Comparison of ENCODE assay signal across 9 cellular contexts in the genomic region with DNA sequence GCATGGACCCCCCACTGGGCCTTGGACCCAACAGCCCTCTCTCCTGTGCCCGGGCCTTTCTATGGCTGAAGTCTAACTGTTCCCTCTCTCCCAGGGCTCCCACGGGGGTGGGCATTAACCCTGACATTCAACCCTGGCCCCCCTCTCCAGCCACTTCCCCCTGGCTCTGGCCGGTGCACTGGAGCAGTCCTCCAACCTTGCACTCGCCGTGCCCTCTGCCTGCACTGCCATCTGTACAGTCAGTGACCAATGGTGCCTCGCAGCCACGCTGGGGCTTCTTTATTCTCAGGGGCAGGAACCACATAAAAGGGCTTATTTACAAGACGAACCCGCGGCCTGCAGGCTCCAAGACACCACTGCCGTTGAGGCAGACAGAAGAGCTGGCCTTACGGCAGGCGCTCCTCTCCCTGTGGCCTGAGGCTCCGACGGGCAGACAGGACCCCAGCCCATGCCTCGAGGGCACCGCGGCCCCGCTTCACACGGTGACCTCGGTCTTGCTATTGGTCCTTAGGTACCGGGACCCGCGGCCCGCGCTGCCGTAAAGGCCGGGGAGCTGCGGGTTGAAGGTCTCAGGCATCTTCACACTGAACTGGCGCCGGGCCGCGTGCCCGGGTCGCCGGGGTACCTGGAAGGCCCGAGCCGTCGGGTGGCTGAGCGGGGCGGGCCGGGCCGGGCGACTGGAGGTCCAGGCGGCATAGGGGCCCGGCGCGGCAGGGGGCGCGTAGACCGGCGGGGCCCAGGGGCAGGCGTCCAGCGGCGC. TPM values are rescaled to one million over a fixed set of nuclear protein-coding genes. Genes with fewer than 3 reads are reported as not detected.
A peak's percentile ranks its signal among the peaks of the same experiment; 100 is the strongest.
DNase-seq lines count a peak whose midpoint lies in the region; ATAC-seq and TF ChIP-seq lines count a peak whose summit lies in the region.
"Had no signal": no experiment of that assay in that cellular context is flagged by ENCODE, and none has a peak within 500 bp of the region (broad histone marks: within the 10 kb centered on the region; RNA-seq: fewer than 3 reads in every experiment).

No MANE protein-coding gene starts in this region.

- peaks cover 2% of the 10 kb centered on the region for H3K36me3 Mint-ChIP-seq in activated CD8-positive, alpha-beta T cell treated with anti-CD3 and anti-CD28 coated beads for 36 hours (ENCODE audit: low read depth)

- H3K9ac ChIP-seq in smooth muscle cell (ENCODE audit: low read depth): no peak overlapping the region

- peaks cover 33% of the 10 kb centered on the region for H3K4me1 Mint-ChIP-seq in activated CD8-positive, alpha-beta T cell treated with anti-CD3 and anti-CD28 coated beads for 36 hours (ENCODE audit: low read depth)

- H3K27ac ChIP-seq in smooth muscle cell (ENCODE audit: low read depth): no peak overlapping the region

- no peaks in the 10 kb centered on the region for H3F3A ChIP-seq in smooth muscle cell (ENCODE audit: low read depth)

- TF ChIP-seq CTCF in activated CD8-positive, alpha-beta T cell treated with anti-CD3 and anti-CD28 coated beads for 36 hours (IDR thresholded peaks at IDR 0.05): no peak
- no peak for TF ChIP-seq CTCF in smooth muscle cell (IDR thresholded peaks at IDR 0.05; ENCODE audit: borderline replicate concordance, insufficient read depth, poor library complexity, severe bottlenecking)

- H3K4me3 ChIP-seq in H7 (ENCODE audit: insufficient read depth, low read depth, low read length) (peak overlapping the region; percentile 32), smooth muscle cell (peak overlapping the region; percentile 38)

- intact Hi-C loops in activated CD8-positive, alpha-beta T cell treated with anti-CD3 and anti-CD28 coated beads for 36 hours (cut with micrococcal nuclease): no loop called here

- no peaks in the 10 kb centered on the region for H3K9me3 Mint-ChIP-seq in activated CD8-positive, alpha-beta T cell treated with anti-CD3 and anti-CD28 coated beads for 36 hours

- H4K20me1 ChIP-seq in smooth muscle cell (ENCODE audit: low read depth): peaks cover 55% of the 10 kb centered on the region

- H3K4me3 Mint-ChIP-seq in activated CD8-positive, alpha-beta T cell treated with anti-CD3 and anti-CD28 coated beads for 36 hours: peak overlapping the region; percentile 14

- no peak overlapping the region for H2AFZ ChIP-seq in smooth muscle cell (ENCODE audit: low read depth)

- H3K4me2 ChIP-seq in smooth muscle cell: peak overlapping the region; percentile 89

- WGBS in smooth muscle cell (ENCODE audit: low lambda C conversion rate): 32% methylated on average over 26 of the region's 55 CpGs

- DNase-seq in H7: peak; percentile 88
- DNase-seq in activated CD8-positive, alpha-beta T cell treated with anti-CD3 and anti-CD28 coated beads for 36 hours: no peak
- peak; percentile 43 for DNase-seq in iPS-NIHi7 (ENCODE audit: extremely low spot score)
- DNase-seq in smooth muscle cell (lab: John Stamatoyannopoulos, UW; ENCODE audit: unreplicated experiment): no peak
- no peak for DNase-seq in SIG-M5 treated with dmso at 0.1 percent for 504 hours (lab: John Stamatoyannopoulos, UW; ENCODE audit: unreplicated experiment)
- DNase-seq in NCI-H2227 treated with DMSO at 0.1 percent for 48 hours (lab: John Stamatoyannopoulos, UW): no peak
- DNase-seq: GF-D8 had no signal

- ATAC-seq in activated CD8-positive, alpha-beta T cell treated with anti-CD3 and anti-CD28 coated beads for 36 hours: no peak
- ATAC-seq in HG02885 (IDR thresholded peaks at IDR 0.05; ENCODE audit: poor library complexity, unreplicated experiment) (no peak), HG03432 (IDR thresholded peaks at IDR 0.05; ENCODE audit: unreplicated experiment) (no peak)

- no peak overlapping the region for H3K27ac Mint-ChIP-seq in activated CD8-positive, alpha-beta T cell treated with anti-CD3 and anti-CD28 coated beads for 36 hours

- H3K9me3 ChIP-seq in smooth muscle cell (replicated peaks; ENCODE audit: low read depth): no peaks in the 10 kb centered on the region

- peaks cover 16% of the 10 kb centered on the region for H3K36me3 ChIP-seq in H7 (replicated peaks; ENCODE audit: control insufficient read depth, insufficient read depth, low read length)
- no peaks in the 10 kb centered on the region for H3K36me3 ChIP-seq in smooth muscle cell (ENCODE audit: low read depth)

- H3K27me3 ChIP-seq in H7 (ENCODE audit: control insufficient read depth, insufficient read depth, low read length): peaks cover 61% of the 10 kb centered on the region
- H3K27me3 ChIP-seq in smooth muscle cell (ENCODE audit: low read depth): peaks cover 57% of the 10 kb centered on the region

- peaks cover 4% of the 10 kb centered on the region for H3K4me1 ChIP-seq in smooth muscle cell (ENCODE audit: low read depth)

- H3K27me3 Mint-ChIP-seq in activated CD8-positive, alpha-beta T cell treated with anti-CD3 and anti-CD28 coated beads for 36 hours: peaks cover 29% of the 10 kb centered on the region

- no peaks in the 10 kb centered on the region for H3K79me2 ChIP-seq in smooth muscle cell (ENCODE audit: low read depth)

- POLR2A ChIA-PET in activated CD8-positive, alpha-beta T cell treated with anti-CD3 and anti-CD28 coated beads for 36 hours (lab: Charles Lee): interaction anchor here (0.6 to 2.4 kb wide), 5 partner anchors 9 to 37 kb away, joined by 3 to 12 read pairs (median 5); partner anchors contain the start of gene CENPM

- CTCF ChIA-PET in activated CD8-positive, alpha-beta T cell treated with anti-CD3 and anti-CD28 coated beads for 36 hours (lab: Charles Lee): interaction anchor here (1.5 kb wide), 1 partner anchor 20 kb away, joined by 3 read pairs; no protein-coding TSS in a partner anchor

RNA-seq across cellular contexts. Expression of gene SHISA8, which starts 5.4 kb away (rescaled TPM):
- total RNA-seq in H7 (2014; rRNA removed; shearing (Covaris generic)): 3.2 TPM in 2 replicates
- total RNA-seq in activated CD8-positive, alpha-beta T cell treated with anti-CD3 and anti-CD28 coated beads for 36 hours: 1 to 10 TPM; 2.3 to 2.7 TPM
- total RNA-seq in smooth muscle cell: not detected in 2 replicates
- 0.11 TPM in 1 of 2 replicates, not detected in the other for polyA plus RNA-seq in smooth muscle cell

RNA-seq across cellular contexts. Expression of gene TNFRSF13C, which starts 17.1 kb away (rescaled TPM):
- total RNA-seq in H7 (2014; rRNA removed; shearing (Covaris generic)): 1.1 and 1.2 TPM in 2 replicates
- 1 to 10 TPM; 4.0 TPM for total RNA-seq in activated CD8-positive, alpha-beta T cell treated with anti-CD3 and anti-CD28 coated beads for 36 hours
- not detected in 2 replicates for total RNA-seq in smooth muscle cell
- polyA plus RNA-seq in smooth muscle cell: 0.15 and 0.37 TPM in 2 replicates

RNA-seq across cellular contexts. Expression of gene CENPM, which starts 37.5 kb away (rescaled TPM):
- total RNA-seq in H7 (2014; rRNA removed; shearing (Covaris generic)): 56.7 and 66.3 TPM in 2 replicates
- total RNA-seq in activated CD8-positive, alpha-beta T cell treated with anti-CD3 and anti-CD28 coated beads for 36 hours: 10 to 100 TPM; 62.5 to 63.1 TPM
- 3.5 and 5.6 TPM in 2 replicates for total RNA-seq in smooth muscle cell
- 13.5 and 16.0 TPM in 2 replicates for polyA plus RNA-seq in smooth muscle cell

RNA-seq across cellular contexts. Expression of gene SEPTIN3, which starts 59.8 kb away (rescaled TPM):
- total RNA-seq in H7 (2014; rRNA removed; shearing (Covaris generic)): 8.1 and 11.0 TPM in 2 replicates
- total RNA-seq in activated CD8-positive, alpha-beta T cell treated with anti-CD3 and anti-CD28 coated beads for 36 hours: under 1 TPM; 0.20 to 0.36 TPM
- total RNA-seq in smooth muscle cell: 0.99 and 1.3 TPM in 2 replicates
- 0.65 and 1.1 TPM in 2 replicates for polyA plus RNA-seq in smooth muscle cell

Comparison
In these comparisons a context has a peak if more than half of its experiments do, and no peak if none do; other contexts are left out.
1. DNase-seq: peak in H7 (single experiment) and iPS-NIHi7 (single experiment); none in activated CD8-positive, alpha-beta T cell treated with anti-CD3 and anti-CD28 coated beads for 36 hours (single experiment), smooth muscle cell (single experiment), SIG-M5 treated with dmso at 0.1 percent for 504 hours (single experiment) and NCI-H2227 treated with DMSO at 0.1 percent for 48 hours (single experiment).